Comparison of ENCODE assay signal across 17 cellular contexts in the genomic region with DNA sequence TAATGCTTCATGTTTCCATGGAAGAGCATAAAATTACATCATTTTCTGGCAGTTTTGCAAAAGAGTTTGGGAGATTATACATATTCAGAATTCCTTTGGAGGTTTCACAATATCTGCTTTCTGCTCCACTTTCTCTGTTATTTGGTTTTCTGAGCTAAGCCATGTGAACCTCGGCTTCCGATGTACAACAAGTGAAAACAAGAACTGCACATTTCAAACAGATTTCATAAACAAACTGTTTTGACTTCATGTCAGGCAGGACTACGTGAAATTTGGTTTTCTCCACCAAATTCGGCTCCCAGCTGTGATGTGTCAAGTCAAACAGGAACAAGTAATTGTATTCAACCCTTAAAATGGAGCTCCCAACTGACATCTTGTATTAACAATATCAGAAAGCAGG.
A peak's percentile ranks its signal among the peaks of the same experiment; 100 is the strongest.
DNase-seq lines count a peak whose midpoint lies in the region; TF ChIP-seq lines count a peak whose summit lies in the region.
"Had no signal": no experiment of that assay in that cellular context is flagged by ENCODE, and none has a peak within 500 bp of the region (broad histone marks: within the 10 kb centered on the region; RNA-seq: fewer than 3 reads in every experiment).

No MANE protein-coding gene starts in this region.

- H3K4me2 ChIP-seq in hepatocyte: no peak overlapping the region

- no peaks in the 10 kb centered on the region for H4K20me1 ChIP-seq in hepatocyte (ENCODE audit: insufficient read depth, poor library complexity, severe bottlenecking)

- peak overlapping the region; percentile 39 for H2AFZ ChIP-seq in hepatocyte

- H3K27me3 ChIP-seq in hepatocyte (peaks cover under 1% of the 10 kb centered on the region), stomach smooth muscle (ENCODE audit: control insufficient read depth in 1 of 2, insufficient read depth in 2 of 2, low read length in 2 of 2) (no peaks in the 10 kb centered on the region)
- H3K27me3 ChIP-seq: testis had no signal

- no peak overlapping the region for H3K9ac ChIP-seq in stomach smooth muscle (ENCODE audit: low read length in 2 of 2)

- H3K27ac ChIP-seq in cingulate gyrus (ENCODE audit: low read depth, low read length) (peak overlapping the region; percentile 25), hepatocyte (no peak overlapping the region), stomach smooth muscle (ENCODE audit: low read length) (peak overlapping the region; percentile 6)
- H3K27ac ChIP-seq: C4-2B, testis had no signal

- H3K4me1 ChIP-seq in hepatocyte (ENCODE audit: insufficient read depth) (peaks cover 3% of the 10 kb centered on the region), stomach smooth muscle (ENCODE audit: control insufficient read depth, insufficient read depth, low read length) (no peaks in the 10 kb centered on the region)
- H3K4me1 ChIP-seq: testis had no signal

- TF ChIP-seq CTCF in hepatocyte (IDR thresholded peaks at IDR 0.05; ENCODE audit: poor library complexity) (no peak), GM13976 (IDR thresholded peaks at IDR 0.05; ENCODE audit: borderline replicate concordance, control extremely low read depth, extremely low read depth, insufficient read depth, missing control alignments) (no peak)

- H3K79me2 ChIP-seq in hepatocyte: no peaks in the 10 kb centered on the region

- DNase-seq in MV-4-11 (lab: John Stamatoyannopoulos, UW) (peak; percentile 33), hepatocyte (ENCODE audit: low spot score) (no peak), GM13976 (ENCODE audit: low spot score) (no peak), NCI-H1417 (lab: John Stamatoyannopoulos, UW) (no peak)
- DNase-seq in stimulated activated CD8-positive, alpha-beta memory T cell treated with anti-CD3 and anti-CD28 coated beads, Interleukin-4, amount 100 ng/mL, for 48 hours: no peak
- DNase-seq in NK-92 treated with Interleukin-12 subunit alpha and Interleukin-12 subunit beta, amount 100 ng/mL, for 24 hours (lab: John Stamatoyannopoulos, UW): no peak
- DNase-seq: activated CD4-positive, CD25-positive, alpha-beta regulatory T cell; activated CD8-positive, alpha-beta T cell treated with anti-CD3 and anti-CD28 coated beads for 36 hours; activated gamma-delta T cell treated with Interleukin-2 at 50 U/mL for 16 hours; activated T-cell treated with anti-CD3 and anti-CD28 coated beads for 4 hours; GOT3; NCI-H1436 treated with DMSO at 0.1 percent for 48 hours; T1000; testis had no signal

- H3K9me3 ChIP-seq in hepatocyte (ENCODE audit: low read depth) (no peaks in the 10 kb centered on the region), stomach smooth muscle (ENCODE audit: control insufficient read depth in 2 of 2, low read length in 2 of 2) (no peaks in the 10 kb centered on the region)
- H3K9me3 ChIP-seq: testis had no signal

- H3K36me3 ChIP-seq in hepatocyte (replicated peaks; ENCODE audit: insufficient read depth, low read depth): no peaks in the 10 kb centered on the region
- H3K36me3 ChIP-seq in stomach smooth muscle (ENCODE audit: control insufficient read depth in 2 of 2, insufficient read depth in 2 of 2, low read length in 2 of 2): no peaks in the 10 kb centered on the region

- H3K4me3 ChIP-seq in hepatocyte (no peak overlapping the region), stomach smooth muscle (ENCODE audit: low read length in 2 of 2) (no peak overlapping the region)
- H3K4me3 ChIP-seq: testis had no signal

- in situ Hi-C loops in GM13976 (cut with MboI; ENCODE audit: low sequenced_read_pairs, unreplicated experiment): no loop called here

- H3K9me2 ChIP-seq in hepatocyte (replicated peaks; ENCODE audit: insufficient read depth): no peaks in the 10 kb centered on the region

- WGBS in hepatocyte (ENCODE audit: low lambda C conversion rate, missing lambda C conversion rate): 62% methylated on average over 4 of the region's 4 CpGs
